In the genomic region with DNA sequence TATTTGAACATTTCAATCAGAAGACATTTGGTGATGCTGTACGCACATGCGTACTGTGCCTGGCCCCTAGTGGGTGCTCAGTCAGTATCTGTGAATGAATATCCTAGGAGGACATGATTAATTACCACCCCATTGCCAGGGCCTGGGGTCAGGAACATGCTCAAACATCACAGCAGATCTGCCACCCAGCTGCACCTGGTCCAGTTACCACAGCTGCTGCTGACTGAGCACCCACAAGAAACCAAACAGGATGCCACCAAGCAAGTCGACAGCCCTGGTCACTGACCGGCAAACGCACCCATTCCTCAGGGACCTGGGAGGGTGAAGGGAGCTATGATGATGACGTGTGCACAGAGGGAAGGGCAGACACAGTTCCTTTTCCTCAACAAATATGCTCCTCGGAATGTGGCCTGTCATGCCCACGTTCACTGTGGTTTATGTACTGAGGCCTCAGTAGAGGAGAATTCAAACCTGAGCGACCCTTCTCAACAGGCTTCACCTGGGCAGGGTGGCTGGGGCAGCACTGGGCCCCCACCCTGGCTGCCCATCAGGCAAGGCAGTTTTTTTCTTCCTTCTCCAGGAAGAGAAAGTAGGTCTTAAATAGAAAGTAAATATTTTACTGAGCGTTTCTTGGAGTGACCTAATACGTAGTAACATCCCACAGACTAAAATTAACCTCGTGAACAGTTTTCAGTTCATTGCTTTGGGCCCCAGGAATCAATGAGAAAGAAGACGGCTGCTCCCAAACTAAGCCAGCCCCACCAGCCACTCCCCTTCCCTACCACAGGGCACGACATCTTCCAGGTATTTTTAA, we compare ENCODE assay signal across 10 cellular contexts. TPM values are rescaled to one million over a fixed set of nuclear protein-coding genes. Genes with fewer than 3 reads are reported as not detected.
A peak's percentile ranks its signal among the peaks of the same experiment; 100 is the strongest.
DNase-seq lines count a peak whose midpoint lies in the region; TF ChIP-seq lines count a peak whose summit lies in the region.
"Had no signal": no experiment of that assay in that cellular context is flagged by ENCODE, and none has a peak within 500 bp of the region (broad histone marks: within the 10 kb centered on the region; RNA-seq: fewer than 3 reads in every experiment).

No MANE protein-coding gene starts in this region.

- H3K9ac ChIP-seq in Karpas-422 (ENCODE audit: low read length): no peak overlapping the region

- intact Hi-C loops in sigmoid colon (cut with DNase I): loop anchor here (5.0 kb wide), 1 partner anchor 90 kb away; no protein-coding TSS in a partner anchor

- DNase-seq in GM10266 (ENCODE audit: extremely low spot score) (peak; percentile 49), Peyer's patch (no peak), fibroblast of villous mesenchyme (ENCODE audit: low read depth) (peak; percentile 84), sigmoid colon (no peak), germinal center (ENCODE audit: low spot score) (no peak), NK-92 (lab: John Stamatoyannopoulos, UW; ENCODE audit: unreplicated experiment) (no peak), retina (no peak), Karpas-422 (no peak)
- DNase-seq: activated T-cell treated with anti-CD3 and anti-CD28 coated beads, Interleukin-2, amount 50 U/mL, for 48 hours; NCI-H1105 treated with DMSO at 0.1 percent for 48 hours had no signal

- TF ChIP-seq CTCF in GM10266 (IDR thresholded peaks at IDR 0.05; ENCODE audit: control insufficient read depth, insufficient read depth, low read depth, missing control alignments): no peak
- TF ChIP-seq CTCF in Peyer's patch (IDR thresholded peaks at IDR 0.05): no peak
- TF ChIP-seq CTCF in fibroblast of villous mesenchyme (IDR thresholded peaks at IDR 0.05; ENCODE audit: insufficient read depth, low read depth, low read length): no peak
- no peak for TF ChIP-seq CTCF in sigmoid colon (IDR thresholded peaks at IDR 0.05)

- no peaks in the 10 kb centered on the region for H3K27me3 ChIP-seq in Peyer's patch
- no peaks in the 10 kb centered on the region for H3K27me3 ChIP-seq in sigmoid colon
- no peaks in the 10 kb centered on the region for H3K27me3 ChIP-seq in Karpas-422 (ENCODE audit: low read length)

- H3K4me1 ChIP-seq in Peyer's patch (peaks cover 0 to 83% (median 10%) of the 10 kb centered on the region in 4 donors), sigmoid colon (peaks cover 0 to 90% (median 86%) of the 10 kb centered on the region in 4 donors), Karpas-422 (ENCODE audit: low read length) (no peaks in the 10 kb centered on the region)

- peak overlapping the region in 1 of 4 donors; percentile 2 for H3K4me3 ChIP-seq in Peyer's patch
- H3K4me3 ChIP-seq in fibroblast of villous mesenchyme (ENCODE audit: low read depth, low read length): peak overlapping the region; percentile 1
- H3K4me3 ChIP-seq in sigmoid colon: peak overlapping the region in 1 of 4 donors; percentile 14
- no peak overlapping the region for H3K4me3 ChIP-seq in Karpas-422 (ENCODE audit: low read length)

- no peaks in the 10 kb centered on the region for H3K9me2 ChIP-seq in Karpas-422 (replicated peaks; ENCODE audit: insufficient read depth, low read length)

- 19 to 29% methylated on average over 14 of the region's 14 CpGs for WGBS in sigmoid colon, 2 donors

- TF ChIP-seq EP300 in sigmoid colon (IDR thresholded peaks at IDR 0.05): no peak

- H3K36me3 ChIP-seq in Peyer's patch (no peaks in the 10 kb centered on the region), sigmoid colon (no peaks in the 10 kb centered on the region), Karpas-422 (ENCODE audit: insufficient read depth, low read length) (no peaks in the 10 kb centered on the region)

- no peak overlapping the region for H3K4me2 ChIP-seq in Karpas-422 (ENCODE audit: low read depth, low read length, poor library complexity, severe bottlenecking)

- H3K79me2 ChIP-seq in Karpas-422 (ENCODE audit: low read length): no peaks in the 10 kb centered on the region

- H3K9me3 ChIP-seq in Peyer's patch: peaks cover 0 to 4% (median 0%) of the 10 kb centered on the region in 4 donors
- no peaks in the 10 kb centered on the region for H3K9me3 ChIP-seq in sigmoid colon
- no peaks in the 10 kb centered on the region for H3K9me3 ChIP-seq in Karpas-422 (ENCODE audit: low read length)

- TF ChIP-seq POLR2A in Peyer's patch (IDR thresholded peaks at IDR 0.05): no peak
- no peak for TF ChIP-seq POLR2A in sigmoid colon (IDR thresholded peaks at IDR 0.05)

- H4K20me1 ChIP-seq in Karpas-422 (ENCODE audit: insufficient read depth, low read depth, low read length): no peaks in the 10 kb centered on the region

- peak overlapping the region in 3 of 4 donors; percentile 84 to 99 (median 96) for H3K27ac ChIP-seq in Peyer's patch
- peak overlapping the region; percentile 74 to 98 (median 92) for H3K27ac ChIP-seq in sigmoid colon
- H3K27ac ChIP-seq in Karpas-422 (ENCODE audit: low read length): no peak overlapping the region

- H2AFZ ChIP-seq in Karpas-422 (ENCODE audit: low read length): no peak overlapping the region

RNA-seq across cellular contexts. Expression of a gene that starts 13.4 kb away (rescaled TPM):
- total RNA-seq in Peyer's patch (10 to 100 TPM; 53.6 to 83.8 (median 64.7) TPM), fibroblast of villous mesenchyme (74.3 and 84.7 TPM in 2 replicates), sigmoid colon (10 to 100 TPM; 31.2 to 57.1 (median 47.5) TPM)
- polyA plus RNA-seq in sigmoid colon: 10 to 100 TPM; 49.9 to 62.4 (median 52.0) TPM
- 0.15 and 1.3 TPM in 2 replicates for total RNA-seq in Karpas-422 (2014; rRNA removed; shearing (Covaris generic); ENCODE audit: low replicate concordance)

Comparison
In these comparisons a context has a peak if more than half of its experiments do, and no peak if none do; other contexts are left out.
1. DNase-seq: peak in GM10266 (single experiment) and fibroblast of villous mesenchyme (single experiment); none in Peyer's patch (0 of 3), sigmoid colon (single experiment), germinal center (single experiment), NK-92 (single experiment), retina (single experiment) and Karpas-422 (single experiment).
2. RNA of a gene that starts 13.4 kb away (total RNA-seq): 74.3 to 84.7 TPM in fibroblast of villous mesenchyme, 53.6 to 83.8 TPM in Peyer's patch and 31.2 to 57.1 TPM in sigmoid colon; 0.15 to 1.3 TPM in Karpas-422; every median in the first group is over 10 times any median in the second.